8 cellular contexts compared by ENCODE assay signal in genomic region chr3:138348107-138348949, GRCh38. TPM values are rescaled to one million over a fixed set of nuclear protein-coding genes. Genes with fewer than 3 reads are reported as not detected.
DNase-seq lines count a peak whose midpoint lies in the region; ATAC-seq and TF ChIP-seq lines count a peak whose summit lies in the region.

Gene MRAS (plus strand): TSS chr3:138348579. CDS start chr3:138372884, 24,305 bp downstream.

- H3K4me3 ChIP-seq in HUES6 (ENCODE audit: low read depth, low read length) (peak within 1 kb of the TSS; percentile 83), RWPE2 (ENCODE audit: severe bottlenecking) (peak within 1 kb of the TSS; percentile 46), iPS DF 6.9 (ENCODE audit: low read length) (peak within 1 kb of the TSS; percentile 90; the same call in 1 of the 2 replicates), psoas muscle (peak within 1 kb of the TSS; percentile 81)

- peak within 1 kb of the TSS; percentile 15 for H3K27ac Mint-ChIP-seq in Calu3 (ENCODE audit: unreplicated experiment)

- DNase-seq in Calu3 (peak; percentile 82), RWPE2 (ENCODE audit: low spot score) (no peak), T47D (ENCODE audit: low read depth in 1 of 2, low spot score in 1 of 2) (peak; percentile 81 to 87), iPS DF 6.9 (ENCODE audit: low read depth, low spot score) (no peak), psoas muscle (peak; percentile 88 to 92)

- H3K4me1 Mint-ChIP-seq in Calu3 (ENCODE audit: low read depth, unreplicated experiment) = peaks cover 8% of the 10 kb centered on the region

- in situ Hi-C loops in T47D (cut with HindIII; ENCODE audit: low pct_unique_long_range_greater_than_20kb, low sequenced_read_pairs) = no loop called here

- no CpG with 5 or more reads among the region's 111 CpGs for WGBS in iPS DF 6.9 (ENCODE audit: insufficient coverage, insufficient read length)
- 0% methylated on average over 59 to 111 of the region's 111 CpGs for WGBS in psoas muscle, 3 donors

- peak within 1 kb of the TSS; percentile 85 for H3K9ac ChIP-seq in HUES6 (ENCODE audit: low read length)

- no TSS peak for BruUV-seq in Calu3 (replicated peaks; lab: Mats Ljungman, UMichigan)

- H3K36me3 Mint-ChIP-seq in Calu3 (ENCODE audit: insufficient read depth, unreplicated experiment) = peaks cover 21% of the 10 kb centered on the region

- no peaks in the 10 kb centered on the region for H3K9me3 Mint-ChIP-seq in Calu3 (ENCODE audit: low read depth, unreplicated experiment)

- TF ChIP-seq CTCF in Calu3 (IDR thresholded peaks at IDR 0.05; ENCODE audit: unreplicated experiment) = peak; percentile 36
- peak; percentile 52 for TF ChIP-seq CTCF in RWPE2 (IDR thresholded peaks at IDR 0.05; ENCODE audit: poor library complexity, severe bottlenecking)
- TF ChIP-seq CTCF in psoas muscle (IDR thresholded peaks at IDR 0.05) = peak; percentile 38

- CTCF ChIA-PET in Calu3 (lab: Charles Lee) = interaction anchor here (0.5 to 1.5 kb wide), 5 partner anchors 19 to 588 kb away, joined by 3 to 4 read pairs (median 3); no protein-coding TSS in a partner anchor

- H3K9me3 ChIP-seq in HUES6 (ENCODE audit: control insufficient read depth, insufficient read depth, low read depth, low read length) (no peaks in the 10 kb centered on the region), RWPE2 (ENCODE audit: severe bottlenecking) (no peaks in the 10 kb centered on the region), iPS DF 6.9 (ENCODE audit: control insufficient read depth, insufficient read depth, low read length) (no peaks in the 10 kb centered on the region), psoas muscle (no peaks in the 10 kb centered on the region)

- H3K36me3 ChIP-seq in HUES6 (ENCODE audit: control insufficient read depth, insufficient read depth, low read length) = no peaks in the 10 kb centered on the region
- no peaks in the 10 kb centered on the region for H3K36me3 ChIP-seq in RWPE2 (ENCODE audit: low read depth)
- H3K36me3 ChIP-seq in iPS DF 6.9 (ENCODE audit: control insufficient read depth, insufficient read depth, low read length) = no peaks in the 10 kb centered on the region
- peaks cover 0 to 5% of the 10 kb centered on the region in 2 donors for H3K36me3 ChIP-seq in psoas muscle (ENCODE audit: insufficient read depth in 1 of 2, low read depth in 1 of 2)

- H3K27me3 Mint-ChIP-seq in Calu3 (ENCODE audit: unreplicated experiment) = peaks cover 18% of the 10 kb centered on the region

- peak; percentile 76 for ATAC-seq in RWPE2 (ENCODE audit: low read depth)
- peak; percentile 78 to 89 (median 83) for ATAC-seq in psoas muscle
- no peak for ATAC-seq in GM21723 (IDR thresholded peaks at IDR 0.05; ENCODE audit: unreplicated experiment)
- no peak for ATAC-seq in GM18519 (IDR thresholded peaks at IDR 0.05; ENCODE audit: low FRiP score, unreplicated experiment)

- H3K4me1 ChIP-seq in HUES6 (ENCODE audit: control insufficient read depth, insufficient read depth, low read length) (peaks cover 19% of the 10 kb centered on the region), RWPE2 (ENCODE audit: insufficient read depth, poor library complexity, severe bottlenecking) (no peaks in the 10 kb centered on the region), iPS DF 6.9 (ENCODE audit: control insufficient read depth, insufficient read depth, low read length) (peaks cover 3% of the 10 kb centered on the region; the same call in 1 of the 2 replicates), psoas muscle (peaks cover 26% of the 10 kb centered on the region)

- H3K27me3 ChIP-seq in HUES6 (ENCODE audit: control insufficient read depth, insufficient read depth, low read length) (no peaks in the 10 kb centered on the region; the same call in 1 of the 2 replicates), RWPE2 (ENCODE audit: insufficient read depth, poor library complexity, severe bottlenecking) (no peaks in the 10 kb centered on the region), iPS DF 6.9 (ENCODE audit: control insufficient read depth, insufficient read depth, low read length) (no peaks in the 10 kb centered on the region), psoas muscle (ENCODE audit: insufficient read depth in 3 of 3, low read length in 2 of 3) (no peaks in the 10 kb centered on the region)

- intact Hi-C loops in Calu3 (cut with micrococcal nuclease; ENCODE audit: unreplicated experiment) (loop anchor here (1.0 kb wide), 1 partner anchor 16 kb away; no protein-coding TSS in a partner anchor), psoas muscle (cut with DNase I) (loop anchor here in 1 of 2 donors (2.0 kb wide), 1 partner anchor 18 kb away; no protein-coding TSS in a partner anchor)

- H3K27ac ChIP-seq in HUES6 (ENCODE audit: low read depth, low read length) (peak within 1 kb of the TSS; percentile 48; the same call in 1 of the 2 replicates), RWPE2 (ENCODE audit: poor library complexity, severe bottlenecking) (no peak within 1 kb of the TSS), iPS DF 6.9 (ENCODE audit: low read length) (no peak within 1 kb of the TSS), psoas muscle (peak within 1 kb of the TSS; percentile 98)

- peak within 1 kb of the TSS; percentile 82 for H3K4me3 Mint-ChIP-seq in Calu3 (ENCODE audit: low read depth, unreplicated experiment)

RNA-seq across cellular contexts. Expression of gene MRAS, which starts in this region (rescaled TPM):
- total RNA-seq in Calu3 (2022) (12.7 and 13.2 TPM in 2 replicates), psoas muscle (100 to 1,000 TPM; 107 to 166 (median 123) TPM)
- polyA plus RNA-seq in psoas muscle = 10 to 100 TPM; 43.8 to 88.9 (median 62.7) TPM

Comparison
In these comparisons a context has a peak if more than half of its experiments do, and no peak if none do; other contexts are left out.
1. DNase-seq: peak in Calu3 (single experiment), T47D (2 of 2) and psoas muscle (2 of 2); none in RWPE2 (single experiment) and iPS DF 6.9 (single experiment).
2. H3K27ac ChIP-seq: peak in HUES6 (single experiment) and psoas muscle (single experiment); none in RWPE2 (single experiment) and iPS DF 6.9 (single experiment).
3. ATAC-seq: peak in RWPE2 (single experiment) and psoas muscle (4 of 4); none in GM21723 (single experiment) and GM18519 (single experiment).
4. Peak in every context shown above with its lines, with median percentiles within 50 percentile points of each other: CTCF ChIP-seq and H3K4me3 ChIP-seq.